Comparison of ENCODE assay signal across 8 cellular contexts in genomic region chr2:96760986-96761832, GRCh38. TPM values are rescaled to one million over a fixed set of nuclear protein-coding genes. Genes with fewer than 3 reads are reported as not detected.
DNase-seq lines count a peak whose midpoint lies in the region; ATAC-seq and TF ChIP-seq lines count a peak whose summit lies in the region.

No MANE protein-coding gene starts in this region.

- no peaks in the 10 kb centered on the region for H3K9me3 ChIP-seq in left ventricle myocardium inferior (replicated peaks)

- DNase-seq in BJ (ENCODE audit: low read depth), result no peak
- DNase-seq in HT-29 (ENCODE audit: low spot score), result peak; percentile 38
- DNase-seq in activated T-helper 2 cell treated with anti-CD3 and anti-CD28 coated beads, Interferon-gamma antibody, Interleukin-2, Interleukin-4, amounts not matched to agents 10 μg/mL and 5 μg/mL and 100 μg/mL, durations not matched to agents 14 hours and 24 hours and 36 hours (ENCODE audit: low spot score), result no peak
- DNase-seq in left ventricle myocardium inferior, result no peak
- peak; percentile 72 for DNase-seq in sciatic nerve (ENCODE audit: low spot score)
- DNase-seq in NCI-H2081 (lab: John Stamatoyannopoulos, UW), result no peak
- DNase-seq in NCI-H2029 treated with DMSO at 0.1 percent for 48 hours (lab: John Stamatoyannopoulos, UW), result no peak

- peaks cover 2% of the 10 kb centered on the region for H3K36me3 Mint-ChIP-seq in activated T-helper 2 cell treated with anti-CD3 and anti-CD28 coated beads, Interferon-gamma antibody, Interleukin-2, Interleukin-4, amounts not matched to agents 10 μg/mL and 5 μg/mL and 100 μg/mL, durations not matched to agents 14 hours and 24 hours and 36 hours (ENCODE audit: low read depth)

- CTCF ChIA-PET in BJ (lab: Yijun Ruan, JAX), result interaction anchor here (0.6 to 2.9 kb wide), 24 partner anchors 9 to 222 kb away, joined by 3 to 15 read pairs (median 4); partner anchors contain the start of genes ANKRD39 and LMAN2L

- peak overlapping the region; percentile 84 for H3K27ac ChIP-seq in left ventricle myocardium inferior (replicated peaks)

- peak; percentile 27 for ATAC-seq in GM18870 (IDR thresholded peaks at IDR 0.05; ENCODE audit: unreplicated experiment)
- ATAC-seq in sciatic nerve, result peak; percentile 38

- H3K4me3 ChIP-seq in BJ (ENCODE audit: low read depth, low read length), result peak overlapping the region; percentile 70
- peak overlapping the region; percentile 77 for H3K4me3 ChIP-seq in left ventricle myocardium inferior

- H3K4me3 Mint-ChIP-seq in activated T-helper 2 cell treated with anti-CD3 and anti-CD28 coated beads, Interferon-gamma antibody, Interleukin-2, Interleukin-4, amounts not matched to agents 10 μg/mL and 5 μg/mL and 100 μg/mL, durations not matched to agents 14 hours and 24 hours and 36 hours (ENCODE audit: low read depth), result peak overlapping the region; percentile 80

- TF ChIP-seq CTCF in BJ (IDR thresholded peaks at IDR 0.05; ENCODE audit: insufficient read depth, low read depth, low read length) (peak; percentile 55), left ventricle myocardium inferior (IDR thresholded peaks at IDR 0.05; ENCODE audit: borderline replicate concordance) (peak; percentile 66)

- peaks cover 44% of the 10 kb centered on the region for H3K4me1 Mint-ChIP-seq in activated T-helper 2 cell treated with anti-CD3 and anti-CD28 coated beads, Interferon-gamma antibody, Interleukin-2, Interleukin-4, amounts not matched to agents 10 μg/mL and 5 μg/mL and 100 μg/mL, durations not matched to agents 14 hours and 24 hours and 36 hours (ENCODE audit: low read depth)

- H3K4me1 ChIP-seq in left ventricle myocardium inferior, result peaks cover 45% of the 10 kb centered on the region

- peak overlapping the region; percentile 79 for H3K27ac Mint-ChIP-seq in activated T-helper 2 cell treated with anti-CD3 and anti-CD28 coated beads, Interferon-gamma antibody, Interleukin-2, Interleukin-4, amounts not matched to agents 10 μg/mL and 5 μg/mL and 100 μg/mL, durations not matched to agents 14 hours and 24 hours and 36 hours

- H3K36me3 ChIP-seq in BJ (ENCODE audit: control insufficient read depth, insufficient read depth, low read length), result no peaks in the 10 kb centered on the region
- H3K36me3 ChIP-seq in left ventricle myocardium inferior, result no peaks in the 10 kb centered on the region

- POLR2A ChIA-PET in BJ (lab: Charles Lee), result interaction anchor here (0.5 kb wide), 1 partner anchor 18 kb away, joined by 5 read pairs; no protein-coding TSS in a partner anchor

- intact Hi-C loops in activated T-helper 2 cell treated with anti-CD3 and anti-CD28 coated beads, Interferon-gamma antibody, Interleukin-2, Interleukin-4, amounts not matched to agents 10 μg/mL and 5 μg/mL and 100 μg/mL, durations not matched to agents 14 hours and 24 hours and 36 hours (cut with micrococcal nuclease), result loop anchor here (1.0 to 10.0 kb wide), 7 partner anchors 21 to 226 kb away; partner anchors contain the start of genes ARID5A, CNNM3, KANSL3 and LMAN2L
- intact Hi-C loops in left ventricle myocardium inferior (cut with micrococcal nuclease) (no loop called here), sciatic nerve (cut with DNase I) (no loop called here)

- H3K9me3 Mint-ChIP-seq in activated T-helper 2 cell treated with anti-CD3 and anti-CD28 coated beads, Interferon-gamma antibody, Interleukin-2, Interleukin-4, amounts not matched to agents 10 μg/mL and 5 μg/mL and 100 μg/mL, durations not matched to agents 14 hours and 24 hours and 36 hours, result no peaks in the 10 kb centered on the region

- no peaks in the 10 kb centered on the region for H3K27me3 ChIP-seq in BJ (ENCODE audit: control insufficient read depth, insufficient read depth, low read length)
- no peaks in the 10 kb centered on the region for H3K27me3 ChIP-seq in left ventricle myocardium inferior (ENCODE audit: low read depth)

- no peaks in the 10 kb centered on the region for H3K27me3 Mint-ChIP-seq in activated T-helper 2 cell treated with anti-CD3 and anti-CD28 coated beads, Interferon-gamma antibody, Interleukin-2, Interleukin-4, amounts not matched to agents 10 μg/mL and 5 μg/mL and 100 μg/mL, durations not matched to agents 14 hours and 24 hours and 36 hours (ENCODE audit: low read depth)

RNA-seq across cellular contexts. Expression of gene CNNM4, which starts 0.5 kb away (rescaled TPM):
- polyA plus RNA-seq in BJ (2011; rRNA removed), result 4.4 and 7.2 TPM in 2 replicates
- polyA minus RNA-seq in BJ (2011; rRNA and poly(A)+ RNA removed), result 4.5 and 6.4 TPM in 2 replicates
- 10.3 and 11.9 TPM in 2 replicates for total RNA-seq in HT-29 (2014; rRNA removed; shearing (Covaris generic))
- total RNA-seq in activated T-helper 2 cell treated with anti-CD3 and anti-CD28 coated beads, Interferon-gamma antibody, Interleukin-2, Interleukin-4, amounts not matched to agents 10 μg/mL and 5 μg/mL and 100 μg/mL, durations not matched to agents 14 hours and 24 hours and 36 hours, result 10.1 and 11.3 TPM in 2 replicates
- total RNA-seq in left ventricle myocardium inferior, result 28.9 TPM
- 13.9 TPM for total RNA-seq in sciatic nerve

RNA-seq across cellular contexts. Expression of gene LMAN2L, which starts 21.3 kb away (rescaled TPM):
- polyA plus RNA-seq in BJ (2011; rRNA removed), result 29.6 and 30.8 TPM in 2 replicates
- polyA minus RNA-seq in BJ (2011; rRNA and poly(A)+ RNA removed), result 8.0 and 13.9 TPM in 2 replicates
- 12.0 and 12.4 TPM in 2 replicates for total RNA-seq in HT-29 (2014; rRNA removed; shearing (Covaris generic))
- total RNA-seq in activated T-helper 2 cell treated with anti-CD3 and anti-CD28 coated beads, Interferon-gamma antibody, Interleukin-2, Interleukin-4, amounts not matched to agents 10 μg/mL and 5 μg/mL and 100 μg/mL, durations not matched to agents 14 hours and 24 hours and 36 hours, result 6.0 and 7.0 TPM in 2 replicates
- total RNA-seq in left ventricle myocardium inferior (27.9 TPM), sciatic nerve (19.3 TPM)

RNA-seq across cellular contexts. Expression of gene CNNM3, which starts 54.9 kb away (rescaled TPM):
- polyA plus RNA-seq in BJ (2011; rRNA removed), result 7.6 and 9.8 TPM in 2 replicates
- polyA minus RNA-seq in BJ (2011; rRNA and poly(A)+ RNA removed), result 14.7 and 18.2 TPM in 2 replicates
- 21.2 and 24.9 TPM in 2 replicates for total RNA-seq in HT-29 (2014; rRNA removed; shearing (Covaris generic))
- 28.7 and 30.4 TPM in 2 replicates for total RNA-seq in activated T-helper 2 cell treated with anti-CD3 and anti-CD28 coated beads, Interferon-gamma antibody, Interleukin-2, Interleukin-4, amounts not matched to agents 10 μg/mL and 5 μg/mL and 100 μg/mL, durations not matched to agents 14 hours and 24 hours and 36 hours
- 11.1 TPM for total RNA-seq in left ventricle myocardium inferior
- total RNA-seq in sciatic nerve, result 26.4 TPM

Comparison
In these comparisons a context has a peak if more than half of its experiments do, and no peak if none do; other contexts are left out.
1. DNase-seq: peak in HT-29 (single experiment) and sciatic nerve (single experiment); none in BJ (single experiment), activated T-helper 2 cell treated with anti-CD3 and anti-CD28 coated beads, Interferon-gamma antibody, Interleukin-2, Interleukin-4, amounts not matched to agents 10 μg/mL and 5 μg/mL and 100 μg/mL, durations not matched to agents 14 hours and 24 hours and 36 hours (single experiment), left ventricle myocardium inferior (single experiment), NCI-H2081 (0 of 2) and NCI-H2029 treated with DMSO at 0.1 percent for 48 hours (single experiment).